In the genomic region with DNA sequence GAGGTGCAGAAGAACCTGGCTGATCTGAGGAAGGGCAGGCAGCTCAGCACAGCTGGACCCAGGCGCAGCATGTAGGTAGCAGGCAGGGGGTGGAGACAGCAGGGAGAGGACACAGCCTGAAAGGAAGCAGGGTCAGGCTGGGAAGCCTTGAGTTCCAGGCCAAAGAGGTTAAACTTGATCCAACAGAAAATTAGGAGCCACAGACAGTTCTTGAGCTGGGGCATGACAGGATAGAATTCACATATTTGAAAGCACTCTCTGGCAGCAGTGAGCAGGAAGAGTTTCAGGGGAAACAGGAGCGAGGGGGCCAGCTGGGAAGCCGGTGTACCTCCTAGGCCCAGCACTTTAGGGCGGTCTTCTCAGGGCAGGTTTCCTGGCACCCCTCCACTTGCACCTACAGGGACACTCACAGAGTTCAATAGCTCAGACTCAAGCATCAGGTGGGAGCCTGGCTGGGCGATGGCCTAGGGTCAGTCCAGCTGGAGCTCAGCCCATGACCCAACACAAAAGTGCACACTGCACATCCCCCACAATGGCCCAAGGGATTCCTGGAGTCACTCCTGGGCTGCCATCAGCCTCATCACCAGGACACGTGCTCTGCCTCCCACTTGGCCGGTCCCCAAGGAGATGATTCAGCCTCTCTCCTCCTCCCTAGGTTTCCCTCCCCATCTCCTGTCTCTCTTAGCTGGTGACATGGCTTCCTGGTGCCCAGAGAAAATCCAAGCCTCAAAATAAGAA, we compare ENCODE assay signal across 1 cellular context.
TF ChIP-seq lines count a peak whose summit lies in the region.

No MANE protein-coding gene starts in this region.

TF ChIP-seq in HepG2, 621 proteins besides CTCF, POLR2A, EP300 and RAD21:
- no peak for TF ChIP-seq ZNF260 (CRISPR knock-in tag; IDR thresholded peaks at IDR 0.05; ENCODE audit: borderline replicate concordance, low read depth)
- TF ChIP-seq, protein P1, sequence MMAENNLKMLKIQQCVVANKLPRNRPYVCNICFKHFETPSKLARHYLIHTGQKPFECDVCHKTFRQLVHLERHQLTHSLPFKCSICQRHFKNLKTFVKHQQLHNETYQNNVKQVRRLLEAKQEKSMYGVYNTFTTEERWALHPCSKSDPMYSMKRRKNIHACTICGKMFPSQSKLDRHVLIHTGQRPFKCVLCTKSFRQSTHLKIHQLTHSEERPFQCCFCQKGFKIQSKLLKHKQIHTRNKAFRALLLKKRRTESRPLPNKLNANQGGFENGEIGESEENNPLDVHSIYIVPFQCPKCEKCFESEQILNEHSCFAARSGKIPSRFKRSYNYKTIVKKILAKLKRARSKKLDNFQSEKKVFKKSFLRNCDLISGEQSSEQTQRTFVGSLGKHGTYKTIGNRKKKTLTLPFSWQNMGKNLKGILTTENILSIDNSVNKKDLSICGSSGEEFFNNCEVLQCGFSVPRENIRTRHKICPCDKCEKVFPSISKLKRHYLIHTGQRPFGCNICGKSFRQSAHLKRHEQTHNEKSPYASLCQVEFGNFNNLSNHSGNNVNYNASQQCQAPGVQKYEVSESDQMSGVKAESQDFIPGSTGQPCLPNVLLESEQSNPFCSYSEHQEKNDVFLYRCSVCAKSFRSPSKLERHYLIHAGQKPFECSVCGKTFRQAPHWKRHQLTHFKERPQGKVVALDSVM (CRISPR knock-in tag; IDR thresholded peaks at IDR 0.05), result no peak
- no peak for TF ChIP-seq CCDC6 (CRISPR knock-in tag; IDR thresholded peaks at IDR 0.05)
- no peak for TF ChIP-seq RCOR2 (CRISPR knock-in tag; IDR thresholded peaks at IDR 0.05)
- TF ChIP-seq RFX1 (IDR thresholded peaks at IDR 0.05), result no peak
- TF ChIP-seq ZKSCAN5 (CRISPR knock-in tag; IDR thresholded peaks at IDR 0.05), result no peak
- TF ChIP-seq ZNF142 (CRISPR knock-in tag; IDR thresholded peaks at IDR 0.05), result no peak
- TF ChIP-seq ZBTB2 (CRISPR knock-in tag; IDR thresholded peaks at IDR 0.05; ENCODE audit: low read depth), result no peak
- no peak for TF ChIP-seq DR1 (CRISPR knock-in tag; IDR thresholded peaks at IDR 0.05)
- TF ChIP-seq, protein P2, sequence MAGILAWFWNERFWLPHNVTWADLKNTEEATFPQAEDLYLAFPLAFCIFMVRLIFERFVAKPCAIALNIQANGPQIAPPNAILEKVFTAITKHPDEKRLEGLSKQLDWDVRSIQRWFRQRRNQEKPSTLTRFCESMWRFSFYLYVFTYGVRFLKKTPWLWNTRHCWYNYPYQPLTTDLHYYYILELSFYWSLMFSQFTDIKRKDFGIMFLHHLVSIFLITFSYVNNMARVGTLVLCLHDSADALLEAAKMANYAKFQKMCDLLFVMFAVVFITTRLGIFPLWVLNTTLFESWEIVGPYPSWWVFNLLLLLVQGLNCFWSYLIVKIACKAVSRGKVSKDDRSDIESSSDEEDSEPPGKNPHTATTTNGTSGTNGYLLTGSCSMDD (CRISPR knock-in tag; IDR thresholded peaks at IDR 0.05), result no peak
- TF ChIP-seq, protein P3, sequence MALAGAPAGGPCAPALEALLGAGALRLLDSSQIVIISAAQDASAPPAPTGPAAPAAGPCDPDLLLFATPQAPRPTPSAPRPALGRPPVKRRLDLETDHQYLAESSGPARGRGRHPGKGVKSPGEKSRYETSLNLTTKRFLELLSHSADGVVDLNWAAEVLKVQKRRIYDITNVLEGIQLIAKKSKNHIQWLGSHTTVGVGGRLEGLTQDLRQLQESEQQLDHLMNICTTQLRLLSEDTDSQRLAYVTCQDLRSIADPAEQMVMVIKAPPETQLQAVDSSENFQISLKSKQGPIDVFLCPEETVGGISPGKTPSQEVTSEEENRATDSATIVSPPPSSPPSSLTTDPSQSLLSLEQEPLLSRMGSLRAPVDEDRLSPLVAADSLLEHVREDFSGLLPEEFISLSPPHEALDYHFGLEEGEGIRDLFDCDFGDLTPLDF (CRISPR knock-in tag; IDR thresholded peaks at IDR 0.05), result no peak
- no peak for TF ChIP-seq ZNF841 (CRISPR knock-in tag; IDR thresholded peaks at IDR 0.05; ENCODE audit: borderline replicate concordance)
- TF ChIP-seq HNRNPK (IDR thresholded peaks at IDR 0.05; ENCODE audit: low read depth, low read length, poor library complexity, severe bottlenecking), result no peak
- no peak for TF ChIP-seq ZNF800 (CRISPR knock-in tag; IDR thresholded peaks at IDR 0.05)
- TF ChIP-seq ZNF430 (CRISPR knock-in tag; IDR thresholded peaks at IDR 0.05), result no peak
- no peak for TF ChIP-seq ZNF441 (CRISPR knock-in tag; IDR thresholded peaks at IDR 0.05; ENCODE audit: borderline replicate concordance)
- TF ChIP-seq, protein P4, sequence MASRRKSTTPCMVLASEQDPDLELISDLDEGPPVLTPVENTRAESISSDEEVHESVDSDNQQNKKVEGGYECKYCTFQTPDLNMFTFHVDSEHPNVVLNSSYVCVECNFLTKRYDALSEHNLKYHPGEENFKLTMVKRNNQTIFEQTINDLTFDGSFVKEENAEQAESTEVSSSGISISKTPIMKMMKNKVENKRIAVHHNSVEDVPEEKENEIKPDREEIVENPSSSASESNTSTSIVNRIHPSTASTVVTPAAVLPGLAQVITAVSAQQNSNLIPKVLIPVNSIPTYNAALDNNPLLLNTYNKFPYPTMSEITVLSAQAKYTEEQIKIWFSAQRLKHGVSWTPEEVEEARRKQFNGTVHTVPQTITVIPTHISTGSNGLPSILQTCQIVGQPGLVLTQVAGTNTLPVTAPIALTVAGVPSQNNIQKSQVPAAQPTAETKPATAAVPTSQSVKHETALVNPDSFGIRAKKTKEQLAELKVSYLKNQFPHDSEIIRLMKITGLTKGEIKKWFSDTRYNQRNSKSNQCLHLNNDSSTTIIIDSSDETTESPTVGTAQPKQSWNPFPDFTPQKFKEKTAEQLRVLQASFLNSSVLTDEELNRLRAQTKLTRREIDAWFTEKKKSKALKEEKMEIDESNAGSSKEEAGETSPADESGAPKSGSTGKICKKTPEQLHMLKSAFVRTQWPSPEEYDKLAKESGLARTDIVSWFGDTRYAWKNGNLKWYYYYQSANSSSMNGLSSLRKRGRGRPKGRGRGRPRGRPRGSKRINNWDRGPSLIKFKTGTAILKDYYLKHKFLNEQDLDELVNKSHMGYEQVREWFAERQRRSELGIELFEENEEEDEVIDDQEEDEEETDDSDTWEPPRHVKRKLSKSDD (CRISPR knock-in tag; IDR thresholded peaks at IDR 0.05; ENCODE audit: low read depth), result no peak
- TF ChIP-seq ZNF10 (CRISPR knock-in tag; IDR thresholded peaks at IDR 0.05; ENCODE audit: borderline replicate concordance, low read depth), result no peak
- TF ChIP-seq ZNF264 (CRISPR knock-in tag; IDR thresholded peaks at IDR 0.05), result no peak
